ENCODE assay signal across 1 cellular context in the genomic region with DNA sequence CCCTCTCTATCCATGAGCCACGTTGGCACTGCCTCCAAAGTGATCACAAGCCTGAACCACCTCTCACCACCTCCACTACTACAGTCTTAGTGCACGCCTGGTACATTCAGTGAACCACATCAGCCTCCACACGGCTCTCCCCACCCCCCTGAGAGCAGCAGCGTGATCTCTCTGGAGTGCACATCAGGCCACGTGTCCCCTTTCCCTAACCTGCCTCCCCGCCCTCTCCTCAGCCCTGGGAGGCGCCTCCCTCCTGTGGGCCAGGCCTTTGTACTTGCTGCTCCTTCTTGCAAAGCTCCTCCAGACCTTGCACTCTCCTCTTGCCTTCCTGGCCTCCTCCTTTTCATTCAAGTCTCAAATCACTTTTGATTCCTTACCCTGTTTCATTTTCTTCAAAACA.
TF ChIP-seq lines count a peak whose summit lies in the region.

No MANE protein-coding gene starts in this region.

TF ChIP-seq in K562, 482 proteins besides CTCF, POLR2A, EP300 and RAD21 (continued from another document):
- TF ChIP-seq, protein P1, sequence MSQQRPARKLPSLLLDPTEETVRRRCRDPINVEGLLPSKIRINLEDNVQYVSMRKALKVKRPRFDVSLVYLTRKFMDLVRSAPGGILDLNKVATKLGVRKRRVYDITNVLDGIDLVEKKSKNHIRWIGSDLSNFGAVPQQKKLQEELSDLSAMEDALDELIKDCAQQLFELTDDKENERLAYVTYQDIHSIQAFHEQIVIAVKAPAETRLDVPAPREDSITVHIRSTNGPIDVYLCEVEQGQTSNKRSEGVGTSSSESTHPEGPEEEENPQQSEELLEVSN (IDR thresholded peaks at IDR 0.05; ENCODE audit: borderline replicate concordance in 1 of 2, extremely low read depth in 1 of 2, insufficient read depth in 1 of 2, insufficient read length in 1 of 2, low read depth in 1 of 2, low read length in 1 of 2, poor library complexity in 1 of 2, severe bottlenecking in 1 of 2): peak in 1 of 2 experiments; percentile 20
- no peak for TF ChIP-seq U2AF1 (optimal IDR thresholded peaks at IDR 0.05; ENCODE audit: low read depth, low read length)
